ENCODE assay signal across 7 cellular contexts in genomic region chr1:206280661-206281060, GRCh38.
A peak's percentile ranks its signal among the peaks of the same experiment; 100 is the strongest.
DNase-seq lines count a peak whose midpoint lies in the region; ATAC-seq and TF ChIP-seq lines count a peak whose summit lies in the region.
"Not testable (repeated sequence)": the region's sequence is repeated elsewhere in the genome, so short reads cannot be mapped to it uniquely, and the experiment has no call there.

No MANE protein-coding gene starts in this region.

- WGBS in lung, 2 donors: 50 to 75% methylated on average over 1 of the region's 2 CpGs

- not testable (repeated sequence) for H3K4me1 ChIP-seq in RWPE2 (ENCODE audit: insufficient read depth, poor library complexity, severe bottlenecking); left lung; lung (ENCODE audit: control insufficient read depth in 2 of 2, insufficient read depth in 2 of 2, low read length in 2 of 2); upper lobe of right lung

- not testable (repeated sequence) for H3K27ac ChIP-seq in RWPE2 (ENCODE audit: poor library complexity, severe bottlenecking); left lung; lung (ENCODE audit: low read depth in 1 of 2, low read length in 1 of 2); upper lobe of right lung

- H3K4me3 ChIP-seq in RWPE2 (ENCODE audit: severe bottlenecking); left lung; lung; upper lobe of right lung: not testable (repeated sequence)

- H3K27me3 ChIP-seq in RWPE2 (ENCODE audit: insufficient read depth, poor library complexity, severe bottlenecking); left lung; lung (ENCODE audit: control insufficient read depth, insufficient read depth); upper lobe of right lung: not testable (repeated sequence)

- not testable (repeated sequence) for DNase-seq in RWPE2 (ENCODE audit: low spot score); Right ventricle myocardium inferior (ENCODE audit: missing footprints); left cardiac atrium; left lung; lung (ENCODE audit: low spot score); omental fat pad (ENCODE audit: low spot score); upper lobe of right lung

- intact Hi-C loops in Right ventricle myocardium inferior (cut with DNase I); left cardiac atrium (cut with DNase I); left lung (cut with DNase I); upper lobe of right lung (cut with DNase I): not testable (repeated sequence)

- peak; percentile 32; the same call in 1 of the 3 replicates for ATAC-seq in RWPE2 (ENCODE audit: low read depth)
- peak; percentile 57 for ATAC-seq in Right ventricle myocardium inferior
- peak; percentile 34 to 75 for ATAC-seq in left cardiac atrium
- ATAC-seq in left lung: peak; percentile 51
- ATAC-seq in lung (ENCODE audit: insufficient read depth, low FRiP score): peak; percentile 69
- peak; percentile 55 for ATAC-seq in omental fat pad (ENCODE audit: low FRiP score)
- ATAC-seq in upper lobe of right lung: peak; percentile 75

- not testable (repeated sequence) for TF ChIP-seq CTCF in RWPE2 (IDR thresholded peaks at IDR 0.05; ENCODE audit: poor library complexity, severe bottlenecking); left lung (IDR thresholded peaks at IDR 0.05); lung (IDR thresholded peaks at IDR 0.05; ENCODE audit: control extremely low read depth, extremely low read depth); omental fat pad (IDR thresholded peaks at IDR 0.05); upper lobe of right lung (IDR thresholded peaks at IDR 0.05)

- not testable (repeated sequence) for H3K36me3 ChIP-seq in RWPE2 (ENCODE audit: low read depth); left lung; lung (ENCODE audit: control insufficient read depth in 2 of 2, insufficient read depth in 2 of 2, low read length in 2 of 2); upper lobe of right lung

- not testable (repeated sequence) for H3K9me3 ChIP-seq in RWPE2 (ENCODE audit: severe bottlenecking); left lung; lung (ENCODE audit: control insufficient read depth in 2 of 2, insufficient read depth in 1 of 2, low read length in 1 of 2); upper lobe of right lung
